ENCODE assay signal across 8 cellular contexts in the genomic region with DNA sequence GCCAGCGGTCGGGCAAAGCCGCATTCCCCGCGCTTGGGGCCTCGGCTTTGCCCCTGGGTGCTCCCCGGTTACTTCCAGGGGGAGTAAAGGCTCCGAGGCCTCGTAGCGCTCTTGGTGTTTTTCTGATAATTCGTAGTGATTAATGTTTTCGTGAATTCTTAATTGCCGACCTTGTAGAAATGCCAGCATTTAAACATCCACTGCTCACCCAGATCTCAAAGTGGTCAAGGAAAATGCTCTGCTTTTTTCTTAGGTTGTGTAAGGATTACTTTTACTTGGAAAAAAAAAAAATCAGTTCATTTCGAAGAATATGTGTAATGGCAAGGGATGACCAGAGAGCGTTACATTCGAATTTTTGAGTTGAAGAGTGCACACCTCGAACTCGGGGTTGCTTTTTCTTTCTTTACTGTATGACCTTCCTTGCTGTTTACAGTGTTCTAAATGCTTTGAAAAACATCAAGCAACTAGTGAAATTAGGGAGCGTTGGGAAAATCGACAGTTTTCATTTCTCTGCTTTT.
DNase-seq lines count a peak whose midpoint lies in the region; ATAC-seq and TF ChIP-seq lines count a peak whose summit lies in the region.

No MANE protein-coding gene starts in this region.

- TF ChIP-seq CTCF in VCaP (conservative IDR thresholded peaks at IDR 0.05), result no peak
- TF ChIP-seq CTCF in fibroblast of pulmonary artery (IDR thresholded peaks at IDR 0.05; ENCODE audit: low read length, missing control alignments), result no peak
- no peak for TF ChIP-seq CTCF in retinal pigment epithelial cell (conservative IDR thresholded peaks at IDR 0.05; ENCODE audit: low read depth, low read length)

- DNase-seq in activated naive CD4-positive, alpha-beta T cell treated with Interleukin-2 at 50 U/mL for 16 hours, result no peak
- DNase-seq in fibroblast of pulmonary artery (ENCODE audit: low read depth) (peak; percentile 32), retinal pigment epithelial cell (ENCODE audit: low read depth) (no peak), NCI-H2196 (lab: John Stamatoyannopoulos, UW; ENCODE audit: unreplicated experiment) (no peak), anterior cingulate cortex (lab: John Stamatoyannopoulos, UW) (no peak)

- no peak for ATAC-seq in GM18868 (IDR thresholded peaks at IDR 0.05; ENCODE audit: unreplicated experiment)

- H3K27me3 Mint-ChIP-seq in activated naive CD4-positive, alpha-beta T cell treated with anti-CD3 and anti-CD28 coated beads, Interleukin-2, amount 50 U/mL, for 24 hours, result no peaks in the 10 kb centered on the region

- H3K4me3 Mint-ChIP-seq in activated naive CD4-positive, alpha-beta T cell treated with anti-CD3 and anti-CD28 coated beads, Interleukin-2, amount 50 U/mL, for 24 hours, result peak overlapping the region; percentile 97

- peak overlapping the region; percentile 61 for H3K4me3 ChIP-seq in fibroblast of pulmonary artery (replicated peaks; ENCODE audit: low read depth, low read length)
- H3K4me3 ChIP-seq in retinal pigment epithelial cell (ENCODE audit: low read length), result peak overlapping the region; percentile 98

- H3K27ac ChIP-seq in VCaP, result peak overlapping the region; percentile 94

- H3K4me1 Mint-ChIP-seq in activated naive CD4-positive, alpha-beta T cell treated with anti-CD3 and anti-CD28 coated beads, Interleukin-2, amount 50 U/mL, for 24 hours, result peaks cover 38% of the 10 kb centered on the region

- peak overlapping the region; percentile 48 for H3K27ac Mint-ChIP-seq in activated naive CD4-positive, alpha-beta T cell treated with anti-CD3 and anti-CD28 coated beads, Interleukin-2, amount 50 U/mL, for 24 hours

- H3K36me3 Mint-ChIP-seq in activated naive CD4-positive, alpha-beta T cell treated with anti-CD3 and anti-CD28 coated beads, Interleukin-2, amount 50 U/mL, for 24 hours, result peaks cover 7% of the 10 kb centered on the region

- no peaks in the 10 kb centered on the region for H3K9me3 Mint-ChIP-seq in activated naive CD4-positive, alpha-beta T cell treated with anti-CD3 and anti-CD28 coated beads, Interleukin-2, amount 50 U/mL, for 24 hours
